Comparison of ENCODE assay signal across 21 cellular contexts in the genomic region with DNA sequence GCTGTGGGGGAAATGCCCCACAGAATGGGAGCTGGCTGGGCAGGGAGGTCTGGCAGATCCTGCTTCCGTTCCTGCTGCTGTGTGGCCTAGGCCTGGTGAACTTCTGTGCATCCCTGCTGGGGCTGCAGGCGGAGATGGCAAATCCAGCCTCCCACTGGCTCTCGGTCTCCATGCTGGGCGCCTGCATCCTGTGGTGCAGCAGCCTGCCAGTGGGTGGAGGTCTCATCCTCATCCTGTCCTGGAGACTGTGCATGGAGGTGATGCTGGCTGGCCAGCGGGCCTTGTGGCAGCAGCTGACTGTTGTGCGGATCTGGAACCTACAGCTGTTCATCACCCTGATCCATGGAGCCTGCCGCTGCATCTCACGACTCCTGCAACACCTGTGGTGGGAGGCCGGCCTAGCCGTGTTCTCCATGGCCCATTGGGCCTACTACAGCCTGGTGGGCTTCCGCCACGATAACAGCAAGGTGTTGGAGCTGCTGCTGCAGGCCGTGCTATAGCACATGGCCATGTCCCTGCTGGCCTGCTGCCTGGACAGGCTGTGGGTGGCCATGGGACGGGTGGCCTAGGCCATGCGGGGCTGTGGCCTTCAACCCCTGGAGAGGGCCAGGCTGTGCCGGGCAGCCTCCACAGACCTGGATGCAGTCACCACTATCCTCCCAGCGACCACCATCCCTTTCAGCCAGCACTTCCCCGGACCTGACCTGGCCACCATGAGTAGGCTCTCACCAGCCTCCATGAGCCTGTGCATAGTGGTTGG. TPM values are rescaled to one million over a fixed set of nuclear protein-coding genes. Genes with fewer than 3 reads are reported as not detected.
DNase-seq lines count a peak whose midpoint lies in the region; ATAC-seq and TF ChIP-seq lines count a peak whose summit lies in the region.
"Had no signal": no experiment of that assay in that cellular context is flagged by ENCODE, and none has a peak within 500 bp of the region (broad histone marks: within the 10 kb centered on the region; RNA-seq: fewer than 3 reads in every experiment).

No MANE protein-coding gene starts in this region.

- no peaks in the 10 kb centered on the region for H3K9me3 Mint-ChIP-seq in GM23338

- H3K4me2 ChIP-seq in GM23338 (no peak overlapping the region), neuronal stem cell (ENCODE audit: insufficient read depth, low read length, poor library complexity, severe bottlenecking) (no peak overlapping the region)

- H2BK15ac ChIP-seq in neuronal stem cell (ENCODE audit: low read length), result no peak overlapping the region

- peak overlapping the region; percentile 88 for H2BK12ac ChIP-seq in neuronal stem cell (ENCODE audit: low read length)

- no peak overlapping the region for H3K27ac Mint-ChIP-seq in GM23338

- no peaks in the 10 kb centered on the region for H3K79me2 ChIP-seq in GM23338 (replicated peaks; ENCODE audit: insufficient read depth)

- H3K27me3 ChIP-seq in GM23338 (ENCODE audit: insufficient read depth), result no peaks in the 10 kb centered on the region
- no peaks in the 10 kb centered on the region for H3K27me3 ChIP-seq in neuronal stem cell (ENCODE audit: control insufficient read depth in 3 of 3, insufficient read depth in 3 of 3, low read depth in 1 of 3, low read length in 3 of 3)
- H3K27me3 ChIP-seq: MG63 had no signal

- H2AFZ ChIP-seq in GM23338 (no peak overlapping the region), neuronal stem cell (ENCODE audit: low read length) (no peak overlapping the region)

- DNase-seq in AG20443 (ENCODE audit: low spot score), result peak; percentile 3
- no peak for DNase-seq in GM23338 (ENCODE audit: low spot score)
- DNase-seq in choroid plexus epithelial cell (ENCODE audit: low read depth), result peak; percentile 58
- DNase-seq in neuronal stem cell (ENCODE audit: low spot score), result no peak
- no peak for DNase-seq in activated CD8-positive, alpha-beta memory T cell treated with anti-CD3 and anti-CD28 coated beads, Interleukin-2, amount 50 U/mL, for 48 hours
- no peak for DNase-seq in AG08396 (ENCODE audit: low spot score)
- DNase-seq: C1 segment of cervical spinal cord, DMS153, EL, MG63, NCI-H1105 treated with DMSO at 0.1 percent for 48 hours, NCI-H1930, NCI-H2171, NCI-H446 treated with DMSO at 0.1 percent for 48 hours, NCI-H774, Right ventricle myocardium superior had no signal

- H3K27me3 Mint-ChIP-seq in GM23338 (ENCODE audit: insufficient read depth, low read depth, poor library complexity), result peaks cover 9% of the 10 kb centered on the region

- H3K23ac ChIP-seq in neuronal stem cell (ENCODE audit: low read depth, low read length, poor library complexity), result peak overlapping the region; percentile 37

- H3K4me3 Mint-ChIP-seq in GM23338, result no peak overlapping the region

- H2AK5ac ChIP-seq in neuronal stem cell (ENCODE audit: low read depth, low read length), result peak overlapping the region; percentile 27

- TF ChIP-seq CTCF in GM23338 (conservative IDR thresholded peaks at IDR 0.05; ENCODE audit: low read depth in 2 of 2) (no peak), choroid plexus epithelial cell (conservative IDR thresholded peaks at IDR 0.05; ENCODE audit: low read depth, low read length) (peak; percentile 11)

- H2BK5ac ChIP-seq in neuronal stem cell (ENCODE audit: low read length), result peak overlapping the region; percentile 49

- no peaks in the 10 kb centered on the region for H3K9me3 ChIP-seq in neuronal stem cell (replicated peaks in 1 of 2; ENCODE audit: control insufficient read depth in 2 of 2, insufficient read depth in 1 of 2, low read depth in 1 of 2, low read length in 2 of 2)
- H3K9me3 ChIP-seq: MG63 had no signal

- no peak overlapping the region for H3K27ac ChIP-seq in GM23338 (ENCODE audit: low read depth)
- H3K27ac ChIP-seq in neuronal stem cell (replicated peaks; ENCODE audit: low read length), result no peak overlapping the region

- ATAC-seq in GM23338 (peak; percentile 24; the same call in 2 of the 3 replicates), HG02678 (IDR thresholded peaks at IDR 0.05; ENCODE audit: unreplicated experiment) (no peak), HG02588 (IDR thresholded peaks at IDR 0.05; ENCODE audit: unreplicated experiment) (no peak)
- ATAC-seq: HCT116, Panc1, SK-N-SH treated with all-trans-retinoic acid at 6 μM for 48 hours had no signal

- peak overlapping the region; percentile 36 for H3K9ac ChIP-seq in neuronal stem cell (ENCODE audit: low read depth, low read length, poor library complexity)

- H3K14ac ChIP-seq in neuronal stem cell (ENCODE audit: low read length), result no peak overlapping the region

- H3K4ac ChIP-seq in neuronal stem cell (ENCODE audit: low read length), result no peak overlapping the region

- H4K8ac ChIP-seq in neuronal stem cell (ENCODE audit: low read depth, low read length), result no peak overlapping the region

- H3K4me1 ChIP-seq in GM23338 (ENCODE audit: insufficient read depth) (no peaks in the 10 kb centered on the region), neuronal stem cell (ENCODE audit: control insufficient read depth in 2 of 2, insufficient read depth in 1 of 2, low read depth in 1 of 2, low read length in 2 of 2) (peaks cover 2 to 6% of the 10 kb centered on the region in 2 donors)

- no peak overlapping the region for H3K4me3 ChIP-seq in GM23338
- no peak overlapping the region for H3K4me3 ChIP-seq in choroid plexus epithelial cell (ENCODE audit: low read depth, low read length)
- no peak overlapping the region for H3K4me3 ChIP-seq in neuronal stem cell (ENCODE audit: low read length in 2 of 2)
- H3K4me3 ChIP-seq: MG63 had no signal

- H3K36me3 ChIP-seq in GM23338 (ENCODE audit: insufficient read depth) (no peaks in the 10 kb centered on the region), neuronal stem cell (replicated peaks in 1 of 2; ENCODE audit: control insufficient read depth in 2 of 2, insufficient read depth in 2 of 2, low read length in 2 of 2) (no peaks in the 10 kb centered on the region)
- H3K36me3 ChIP-seq: MG63 had no signal

- no peaks in the 10 kb centered on the region for H3K36me3 Mint-ChIP-seq in GM23338 (ENCODE audit: low read depth)

- H4K20me1 ChIP-seq in GM23338 (replicated peaks; ENCODE audit: insufficient read depth), result no peaks in the 10 kb centered on the region

- H3K4me1 Mint-ChIP-seq in GM23338, result no peaks in the 10 kb centered on the region

- H3K9me2 ChIP-seq in GM23338 (ENCODE audit: insufficient read depth), result no peaks in the 10 kb centered on the region

- H3K79me1 ChIP-seq in neuronal stem cell (ENCODE audit: low read depth, low read length), result no peaks in the 10 kb centered on the region

- H4K91ac ChIP-seq in neuronal stem cell (ENCODE audit: low read depth, low read length, poor library complexity), result no peak overlapping the region

- WGBS in neuronal stem cell (ENCODE audit: extremely low coverage in 2 of 2, insufficient read length in 2 of 2, insufficient replicate concordance in 1 of 2), 2 donors, result no CpG with 5 or more reads among the region's 18 CpGs

- no peak overlapping the region for H2BK120ac ChIP-seq in neuronal stem cell (ENCODE audit: low read depth, low read length)

- no peaks in the 10 kb centered on the region for H3F3A ChIP-seq in GM23338 (replicated peaks; ENCODE audit: low read depth)

- peak overlapping the region; percentile 2 for H3K18ac ChIP-seq in neuronal stem cell (ENCODE audit: low read length)

TF ChIP-seq in GM23338, 12 proteins besides CTCF, POLR2A, EP300 and RAD21 (continues in another document):
- TF ChIP-seq, protein P1, sequence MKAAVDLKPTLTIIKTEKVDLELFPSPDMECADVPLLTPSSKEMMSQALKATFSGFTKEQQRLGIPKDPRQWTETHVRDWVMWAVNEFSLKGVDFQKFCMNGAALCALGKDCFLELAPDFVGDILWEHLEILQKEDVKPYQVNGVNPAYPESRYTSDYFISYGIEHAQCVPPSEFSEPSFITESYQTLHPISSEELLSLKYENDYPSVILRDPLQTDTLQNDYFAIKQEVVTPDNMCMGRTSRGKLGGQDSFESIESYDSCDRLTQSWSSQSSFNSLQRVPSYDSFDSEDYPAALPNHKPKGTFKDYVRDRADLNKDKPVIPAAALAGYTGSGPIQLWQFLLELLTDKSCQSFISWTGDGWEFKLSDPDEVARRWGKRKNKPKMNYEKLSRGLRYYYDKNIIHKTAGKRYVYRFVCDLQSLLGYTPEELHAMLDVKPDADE (IDR thresholded peaks at IDR 0.05), result no peak
- TF ChIP-seq, protein P2, sequence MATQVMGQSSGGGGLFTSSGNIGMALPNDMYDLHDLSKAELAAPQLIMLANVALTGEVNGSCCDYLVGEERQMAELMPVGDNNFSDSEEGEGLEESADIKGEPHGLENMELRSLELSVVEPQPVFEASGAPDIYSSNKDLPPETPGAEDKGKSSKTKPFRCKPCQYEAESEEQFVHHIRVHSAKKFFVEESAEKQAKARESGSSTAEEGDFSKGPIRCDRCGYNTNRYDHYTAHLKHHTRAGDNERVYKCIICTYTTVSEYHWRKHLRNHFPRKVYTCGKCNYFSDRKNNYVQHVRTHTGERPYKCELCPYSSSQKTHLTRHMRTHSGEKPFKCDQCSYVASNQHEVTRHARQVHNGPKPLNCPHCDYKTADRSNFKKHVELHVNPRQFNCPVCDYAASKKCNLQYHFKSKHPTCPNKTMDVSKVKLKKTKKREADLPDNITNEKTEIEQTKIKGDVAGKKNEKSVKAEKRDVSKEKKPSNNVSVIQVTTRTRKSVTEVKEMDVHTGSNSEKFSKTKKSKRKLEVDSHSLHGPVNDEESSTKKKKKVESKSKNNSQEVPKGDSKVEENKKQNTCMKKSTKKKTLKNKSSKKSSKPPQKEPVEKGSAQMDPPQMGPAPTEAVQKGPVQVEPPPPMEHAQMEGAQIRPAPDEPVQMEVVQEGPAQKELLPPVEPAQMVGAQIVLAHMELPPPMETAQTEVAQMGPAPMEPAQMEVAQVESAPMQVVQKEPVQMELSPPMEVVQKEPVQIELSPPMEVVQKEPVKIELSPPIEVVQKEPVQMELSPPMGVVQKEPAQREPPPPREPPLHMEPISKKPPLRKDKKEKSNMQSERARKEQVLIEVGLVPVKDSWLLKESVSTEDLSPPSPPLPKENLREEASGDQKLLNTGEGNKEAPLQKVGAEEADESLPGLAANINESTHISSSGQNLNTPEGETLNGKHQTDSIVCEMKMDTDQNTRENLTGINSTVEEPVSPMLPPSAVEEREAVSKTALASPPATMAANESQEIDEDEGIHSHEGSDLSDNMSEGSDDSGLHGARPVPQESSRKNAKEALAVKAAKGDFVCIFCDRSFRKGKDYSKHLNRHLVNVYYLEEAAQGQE (IDR thresholded peaks at IDR 0.05; ENCODE audit: unreplicated experiment), result no peak
- TF ChIP-seq POLR2AphosphoS5 (IDR thresholded peaks at IDR 0.05; ENCODE audit: low read depth) (no peak), STAT1 (IDR thresholded peaks at IDR 0.05; ENCODE audit: unreplicated experiment) (no peak), ZNF331 (CRISPR knock-in tag; IDR thresholded peaks at IDR 0.05; ENCODE audit: low read depth) (no peak), EZH2phosphoT487 (IDR thresholded peaks at IDR 0.05; ENCODE audit: unreplicated experiment) (no peak)

RNA-seq across cellular contexts. Expression of a gene that starts 8.8 kb away (rescaled TPM):
- total RNA-seq in GM23338 (2014; rRNA removed; shearing (Covaris generic)), result 2,755 and 3,244 TPM in 2 replicates
- 1,846 and 1,983 TPM in 2 replicates for polyA plus RNA-seq in GM23338 (2016; fragmentation: Nextera tagmentation; extraction: Ambion mirVana)
- 3,109 TPM for polyA plus RNA-seq in neuronal stem cell (2013, experiment 1 of 2)
- polyA plus RNA-seq in neuronal stem cell (2013, experiment 2 of 2), result 3,051 TPM

RNA-seq across cellular contexts. Expression of a gene that starts 21.6 kb away (rescaled TPM):
- total RNA-seq in GM23338 (2014; rRNA removed; shearing (Covaris generic)), result 12.3 and 30.9 TPM in 2 replicates
- 37.0 and 37.7 TPM in 2 replicates for polyA plus RNA-seq in GM23338 (2016; fragmentation: Nextera tagmentation; extraction: Ambion mirVana)
- polyA plus RNA-seq in neuronal stem cell (2013, experiment 1 of 2), result 27.7 TPM
- 26.2 TPM for polyA plus RNA-seq in neuronal stem cell (2013, experiment 2 of 2)

Comparison
In these comparisons a context has a peak if more than half of its experiments do, and no peak if none do; other contexts are left out.
1. DNase-seq: peak in AG20443 (single experiment) and choroid plexus epithelial cell (single experiment); none in GM23338 (single experiment), neuronal stem cell (single experiment), activated CD8-positive, alpha-beta memory T cell treated with anti-CD3 and anti-CD28 coated beads, Interleukin-2, amount 50 U/mL, for 48 hours (single experiment) and AG08396 (single experiment).